In genomic region chr4:108355523-108356208, GRCh38 we compare ENCODE assay signal across 13 cellular contexts.
A peak's percentile ranks its signal among the peaks of the same experiment; 100 is the strongest.
DNase-seq lines count a peak whose midpoint lies in the region; TF ChIP-seq lines count a peak whose summit lies in the region.
"Had no signal": no experiment of that assay in that cellular context is flagged by ENCODE, and none has a peak within 500 bp of the region (broad histone marks: within the 10 kb centered on the region; RNA-seq: fewer than 3 reads in every experiment).

No MANE protein-coding gene starts in this region.

- H3K79me1 ChIP-seq in neuronal stem cell (ENCODE audit: low read depth, low read length): no peaks in the 10 kb centered on the region

- H2BK12ac ChIP-seq in neuronal stem cell (ENCODE audit: low read length): no peak overlapping the region

- no peak overlapping the region for H4K8ac ChIP-seq in neuronal stem cell (ENCODE audit: low read depth, low read length)

- no peaks in the 10 kb centered on the region for H3K27me3 Mint-ChIP-seq in activated naive CD4-positive, alpha-beta T cell treated with anti-CD3 and anti-CD28 coated beads, Interleukin-2, amount 10 ng/mL, durations not matched to agents 7 days and 5 days
- peaks cover 28% of the 10 kb centered on the region for H3K27me3 Mint-ChIP-seq in type B pancreatic cell

- peak overlapping the region; percentile 54 for H3K18ac ChIP-seq in neuronal stem cell (ENCODE audit: low read length)

- no peak overlapping the region for H2BK15ac ChIP-seq in neuronal stem cell (ENCODE audit: low read length)

- no peak overlapping the region for H3K4me3 ChIP-seq in neuronal stem cell (ENCODE audit: low read length in 2 of 2)
- H3K4me3 ChIP-seq: gastroesophageal sphincter, SJSA1 had no signal

- no peak overlapping the region for H3K23ac ChIP-seq in neuronal stem cell (ENCODE audit: low read depth, low read length, poor library complexity)

- CTCF ChIA-PET in activated naive CD4-positive, alpha-beta T cell treated with anti-CD3 and anti-CD28 coated beads, Interleukin-2, amount 10 ng/mL, durations not matched to agents 7 days and 5 days (lab: Charles Lee): interaction anchor here (0.7 to 2.6 kb wide), 17 partner anchors 10 to 217 kb away, joined by 3 to 14 read pairs (median 3); no protein-coding TSS in a partner anchor

- no peaks in the 10 kb centered on the region for H3K27me3 ChIP-seq in neuronal stem cell (ENCODE audit: control insufficient read depth in 3 of 3, insufficient read depth in 3 of 3, low read depth in 1 of 3, low read length in 3 of 3)
- H3K27me3 ChIP-seq: gastroesophageal sphincter, SJSA1 had no signal

- H2BK120ac ChIP-seq in neuronal stem cell (ENCODE audit: low read depth, low read length): no peak overlapping the region

- no peak overlapping the region for H3K4me2 ChIP-seq in neuronal stem cell (ENCODE audit: insufficient read depth, low read length, poor library complexity, severe bottlenecking)

- H3K9ac ChIP-seq in neuronal stem cell (ENCODE audit: low read depth, low read length, poor library complexity): no peak overlapping the region

- H3K36me3 Mint-ChIP-seq in activated naive CD4-positive, alpha-beta T cell treated with anti-CD3 and anti-CD28 coated beads, Interleukin-2, amount 10 ng/mL, durations not matched to agents 7 days and 5 days: peaks cover 11% of the 10 kb centered on the region
- H3K36me3 Mint-ChIP-seq in type B pancreatic cell: no peaks in the 10 kb centered on the region

- H3K36me3 ChIP-seq in neuronal stem cell (replicated peaks in 1 of 2; ENCODE audit: control insufficient read depth in 2 of 2, insufficient read depth in 2 of 2, low read length in 2 of 2): no peaks in the 10 kb centered on the region
- H3K36me3 ChIP-seq: gastroesophageal sphincter, SJSA1 had no signal

- H3K4me3 Mint-ChIP-seq in activated naive CD4-positive, alpha-beta T cell treated with anti-CD3 and anti-CD28 coated beads, Interleukin-2, amount 10 ng/mL, durations not matched to agents 7 days and 5 days: peak overlapping the region; percentile 32
- H3K4me3 Mint-ChIP-seq in type B pancreatic cell: no peak overlapping the region

- no peak overlapping the region for H2AFZ ChIP-seq in neuronal stem cell (ENCODE audit: low read length)

- no peak overlapping the region for H2BK5ac ChIP-seq in neuronal stem cell (ENCODE audit: low read length)

- H3K4me1 Mint-ChIP-seq in activated naive CD4-positive, alpha-beta T cell treated with anti-CD3 and anti-CD28 coated beads, Interleukin-2, amount 10 ng/mL, durations not matched to agents 7 days and 5 days: peaks cover 74% of the 10 kb centered on the region
- peaks cover 44% of the 10 kb centered on the region for H3K4me1 Mint-ChIP-seq in type B pancreatic cell (ENCODE audit: unreplicated experiment)

- peak overlapping the region; percentile 89 for H3K27ac Mint-ChIP-seq in activated naive CD4-positive, alpha-beta T cell treated with anti-CD3 and anti-CD28 coated beads, Interleukin-2, amount 10 ng/mL, durations not matched to agents 7 days and 5 days
- no peak overlapping the region for H3K27ac Mint-ChIP-seq in type B pancreatic cell

- WGBS in neuronal stem cell (ENCODE audit: extremely low coverage in 2 of 2, insufficient read length in 2 of 2, insufficient replicate concordance in 1 of 2), 2 donors: no CpG with 5 or more reads among the region's 5 CpGs

- no peak overlapping the region for H3K14ac ChIP-seq in neuronal stem cell (ENCODE audit: low read length)

- peak; percentile 13 for DNase-seq in activated T-cell treated with anti-CD3 and anti-CD28 coated beads for 4 hours
- DNase-seq in activated T-cell treated with anti-CD3 and anti-CD28 coated beads, Interleukin-2, amount 50 U/mL, for 48 hours: no peak
- DNase-seq in NCI-H69 (lab: John Stamatoyannopoulos, UW): peak; percentile 87
- peak; percentile 53 for DNase-seq in activated naive CD4-positive, alpha-beta T cell treated with anti-CD3 and anti-CD28 coated beads, Interleukin-2, amount 10 ng/mL, durations not matched to agents 7 days and 5 days
- DNase-seq in neuronal stem cell (ENCODE audit: low spot score): no peak
- DNase-seq in HuH-7.5 (ENCODE audit: low spot score): no peak
- no peak for DNase-seq in type B pancreatic cell (ENCODE audit: extremely low spot score, unreplicated experiment)
- no peak for DNase-seq in occipital lobe (lab: John Stamatoyannopoulos, UW)
- DNase-seq: AML-193; NCI-H510A; stimulated activated CD4-positive, alpha-beta T cell treated with anti-CD3 and anti-CD28 coated beads, Interleukin-15, amount 100 ng/mL, for 24 hours had no signal

- H3K9me3 ChIP-seq in neuronal stem cell (replicated peaks in 1 of 2; ENCODE audit: control insufficient read depth in 2 of 2, insufficient read depth in 1 of 2, low read depth in 1 of 2, low read length in 2 of 2): no peaks in the 10 kb centered on the region
- H3K9me3 ChIP-seq: gastroesophageal sphincter, SJSA1 had no signal

- no peak overlapping the region for H2AK5ac ChIP-seq in neuronal stem cell (ENCODE audit: low read depth, low read length)

- peaks cover 0 to 2% of the 10 kb centered on the region in 2 donors for H3K4me1 ChIP-seq in neuronal stem cell (ENCODE audit: control insufficient read depth in 2 of 2, insufficient read depth in 1 of 2, low read depth in 1 of 2, low read length in 2 of 2)

- H3K4ac ChIP-seq in neuronal stem cell (ENCODE audit: low read length): no peak overlapping the region

- H3K27ac ChIP-seq in neuronal stem cell (replicated peaks; ENCODE audit: low read length): no peak overlapping the region
- H3K27ac ChIP-seq: gastroesophageal sphincter, SJSA1 had no signal

- no peaks in the 10 kb centered on the region for H3K9me3 Mint-ChIP-seq in activated naive CD4-positive, alpha-beta T cell treated with anti-CD3 and anti-CD28 coated beads, Interleukin-2, amount 10 ng/mL, durations not matched to agents 7 days and 5 days
- no peaks in the 10 kb centered on the region for H3K9me3 Mint-ChIP-seq in type B pancreatic cell

- TF ChIP-seq CTCF in type B pancreatic cell (conservative IDR thresholded peaks at IDR 0.05): no peak

- H4K91ac ChIP-seq in neuronal stem cell (ENCODE audit: low read depth, low read length, poor library complexity): no peak overlapping the region

Comparison
In these comparisons a context has a peak if more than half of its experiments do, and no peak if none do; other contexts are left out.
1. DNase-seq: peak in activated T-cell treated with anti-CD3 and anti-CD28 coated beads for 4 hours (single experiment), NCI-H69 (single experiment) and activated naive CD4-positive, alpha-beta T cell treated with anti-CD3 and anti-CD28 coated beads, Interleukin-2, amount 10 ng/mL, durations not matched to agents 7 days and 5 days (single experiment); none in activated T-cell treated with anti-CD3 and anti-CD28 coated beads, Interleukin-2, amount 50 U/mL, for 48 hours (0 of 2), neuronal stem cell (single experiment), HuH-7.5 (single experiment), type B pancreatic cell (single experiment) and occipital lobe (single experiment).